ENCODE assay signal across 10 cellular contexts in genomic region chrX:2708601-2709200, GRCh38. TPM values are rescaled to one million over a fixed set of nuclear protein-coding genes. Genes with fewer than 3 reads are reported as not detected.
A peak's percentile ranks its signal among the peaks of the same experiment; 100 is the strongest.
DNase-seq lines count a peak whose midpoint lies in the region; ATAC-seq and TF ChIP-seq lines count a peak whose summit lies in the region.
"Had no signal": no experiment of that assay in that cellular context is flagged by ENCODE, and none has a peak within 500 bp of the region (broad histone marks: within the 10 kb centered on the region; RNA-seq: fewer than 3 reads in every experiment).

No MANE protein-coding gene starts in this region.

- intact Hi-C loops in PC-9 (cut with micrococcal nuclease; ENCODE audit: unreplicated experiment) = no loop called here
- intact Hi-C loops in ovary (cut with DNase I) = no loop called here
- intact Hi-C loops in psoas muscle (cut with DNase I) = no loop called here

- ATAC-seq in HG02870 (IDR thresholded peaks at IDR 0.05; ENCODE audit: unreplicated experiment) (no peak), psoas muscle (no peak)

- peaks cover 10% of the 10 kb centered on the region for H4K20me1 ChIP-seq in DOHH2 (ENCODE audit: control insufficient read depth, insufficient read depth, low read depth, low read length)
- no peaks in the 10 kb centered on the region for H4K20me1 ChIP-seq in PC-9 (ENCODE audit: insufficient read depth)

- peaks cover 17% of the 10 kb centered on the region for H3K27me3 Mint-ChIP-seq in endothelial cell (ENCODE audit: unreplicated experiment)
- H3K27me3 Mint-ChIP-seq in progenitor cell of endocrine pancreas = no peaks in the 10 kb centered on the region

- H3K4me1 ChIP-seq in DOHH2 (ENCODE audit: control insufficient read depth, low read length) (peaks cover 83% of the 10 kb centered on the region), PC-9 (replicated peaks; ENCODE audit: insufficient read depth) (peaks cover 52% of the 10 kb centered on the region), ovary (ENCODE audit: insufficient read depth) (peaks cover 32% of the 10 kb centered on the region), psoas muscle (peaks cover 55% of the 10 kb centered on the region)

- H3K27ac ChIP-seq in DOHH2 (ENCODE audit: low read depth, low read length) = peak overlapping the region; percentile 94
- peak overlapping the region; percentile 87 for H3K27ac ChIP-seq in PC-9
- no peak overlapping the region for H3K27ac ChIP-seq in ovary
- H3K27ac ChIP-seq in psoas muscle = no peak overlapping the region

- H3K9me3 Mint-ChIP-seq in endothelial cell (ENCODE audit: unreplicated experiment) = no peaks in the 10 kb centered on the region
- H3K9me3 Mint-ChIP-seq in progenitor cell of endocrine pancreas (ENCODE audit: low read depth) = no peaks in the 10 kb centered on the region

- BruUV-seq in PC-9 (replicated peaks; lab: Mats Ljungman, UMichigan) = no TSS peak

- 85 to 92% (median 88%) methylated on average over 10 of the region's 10 CpGs for WGBS in ovary, 3 donors
- WGBS in psoas muscle, 3 donors = 75 to 89% (median 83%) methylated on average over 10 of the region's 10 CpGs

- no peak overlapping the region for H2AFZ ChIP-seq in PC-9

- peak overlapping the region; percentile 87 for H3K4me2 ChIP-seq in DOHH2 (ENCODE audit: low read length)
- H3K4me2 ChIP-seq in PC-9 = peak overlapping the region; percentile 69

- no peak for TF ChIP-seq EP300 in ovary (IDR thresholded peaks at IDR 0.05)

- DNase-seq in PC-9 (no peak), endothelial cell (ENCODE audit: low spot score) (no peak), progenitor cell of endocrine pancreas (ENCODE audit: low spot score, unreplicated experiment) (no peak), ovary (no peak), psoas muscle (no peak)
- DNase-seq in stimulated activated naive CD4-positive, alpha-beta T cell (lab: John Stamatoyannopoulos, UW) = no peak
- DNase-seq: NCI-H1417 treated with DMSO at 0.1 percent for 48 hours had no signal

- TF ChIP-seq POLR2A in ovary (IDR thresholded peaks at IDR 0.05) = no peak

- H3K9me3 ChIP-seq in DOHH2 (ENCODE audit: control insufficient read depth, insufficient read depth, low read length) (no peaks in the 10 kb centered on the region), PC-9 (ENCODE audit: insufficient read depth, low read depth) (no peaks in the 10 kb centered on the region), ovary (no peaks in the 10 kb centered on the region), psoas muscle (no peaks in the 10 kb centered on the region)

- peaks cover 64% of the 10 kb centered on the region for H3K4me1 Mint-ChIP-seq in endothelial cell (ENCODE audit: unreplicated experiment)
- peaks cover 43% of the 10 kb centered on the region for H3K4me1 Mint-ChIP-seq in progenitor cell of endocrine pancreas (ENCODE audit: low read depth)

- H3K27ac Mint-ChIP-seq in endothelial cell (ENCODE audit: unreplicated experiment) = peak overlapping the region; percentile 98
- H3K27ac Mint-ChIP-seq in progenitor cell of endocrine pancreas = peak overlapping the region; percentile 42

- peaks cover 20% of the 10 kb centered on the region for H3K36me3 ChIP-seq in DOHH2 (ENCODE audit: control insufficient read depth, low read length)
- H3K36me3 ChIP-seq in PC-9 (ENCODE audit: low read depth) = no peaks in the 10 kb centered on the region
- no peaks in the 10 kb centered on the region for H3K36me3 ChIP-seq in ovary
- peaks cover 0 to 11% of the 10 kb centered on the region in 2 donors for H3K36me3 ChIP-seq in psoas muscle (ENCODE audit: insufficient read depth in 1 of 2, low read depth in 1 of 2)

- no peaks in the 10 kb centered on the region for H3K27me3 ChIP-seq in DOHH2 (ENCODE audit: control insufficient read depth, low read length)
- H3K27me3 ChIP-seq in PC-9 (ENCODE audit: insufficient read depth, low read depth) = no peaks in the 10 kb centered on the region
- H3K27me3 ChIP-seq in ovary = no peaks in the 10 kb centered on the region
- no peaks in the 10 kb centered on the region for H3K27me3 ChIP-seq in psoas muscle (ENCODE audit: insufficient read depth in 3 of 3, low read length in 2 of 3)

- POLR2A ChIA-PET in PC-9 (lab: Charles Lee; ENCODE audit: unreplicated experiment) = no interaction called here

- H3F3A ChIP-seq in DOHH2 (ENCODE audit: control insufficient read depth, insufficient read depth) = peaks cover 16% of the 10 kb centered on the region
- peaks cover 61% of the 10 kb centered on the region for H3F3A ChIP-seq in PC-9 (ENCODE audit: insufficient read depth, low read depth)

- TF ChIP-seq CTCF in DOHH2 (IDR thresholded peaks at IDR 0.05; ENCODE audit: low read depth, low read length, poor library complexity, severe bottlenecking) (no peak), PC-9 (conservative IDR thresholded peaks at IDR 0.05) (no peak), endothelial cell (IDR thresholded peaks at IDR 0.05; ENCODE audit: unreplicated experiment) (no peak), progenitor cell of endocrine pancreas (IDR thresholded peaks at IDR 0.05; ENCODE audit: unreplicated experiment) (no peak), ovary (IDR thresholded peaks at IDR 0.05) (no peak), psoas muscle (IDR thresholded peaks at IDR 0.05) (no peak)

- H3K9me2 ChIP-seq in DOHH2 (replicated peaks; ENCODE audit: control insufficient read depth, low read length) = no peaks in the 10 kb centered on the region
- H3K9me2 ChIP-seq in PC-9 (ENCODE audit: insufficient read depth) = no peaks in the 10 kb centered on the region

- H3K4me3 ChIP-seq in DOHH2 (ENCODE audit: low read length) (peak overlapping the region; percentile 67), PC-9 (no peak overlapping the region), ovary (no peak overlapping the region), psoas muscle (no peak overlapping the region)

- H3K79me2 ChIP-seq in DOHH2 (ENCODE audit: control insufficient read depth, low read length) = peaks cover 86% of the 10 kb centered on the region
- H3K79me2 ChIP-seq in PC-9 (ENCODE audit: low read depth) = peaks cover 67% of the 10 kb centered on the region

- H3K36me3 Mint-ChIP-seq in endothelial cell (ENCODE audit: low read depth, unreplicated experiment) (peaks cover 31% of the 10 kb centered on the region), progenitor cell of endocrine pancreas (ENCODE audit: insufficient read depth) (peaks cover 9% of the 10 kb centered on the region)

- CTCF ChIA-PET in PC-9 (lab: Charles Lee) = no interaction called here

- H3K4me3 Mint-ChIP-seq in endothelial cell (ENCODE audit: unreplicated experiment) = peak overlapping the region; percentile 54
- no peak overlapping the region for H3K4me3 Mint-ChIP-seq in progenitor cell of endocrine pancreas (ENCODE audit: low read depth)

RNA-seq across cellular contexts. Expression of gene CD99, which starts 17.6 kb away (rescaled TPM):
- total RNA-seq in PC-9 (2021) (159 and 203 TPM in 2 replicates), endothelial cell (ENCODE audit: unreplicated experiment) (714 TPM), progenitor cell of endocrine pancreas (328 and 362 TPM in 2 replicates), ovary (100 to 1,000 TPM; 149 to 409 (median 275) TPM), psoas muscle (100 to 1,000 TPM; 122 to 128 (median 126) TPM)
- polyA plus RNA-seq in ovary (100 to 1,000 TPM; 365 to 678 TPM), psoas muscle (100 to 1,000 TPM; 118 to 239 (median 196) TPM)

RNA-seq across cellular contexts. Expression of gene XG, which starts 43.1 kb away (rescaled TPM):
- not detected in 2 replicates for total RNA-seq in PC-9 (2021)
- 0.18 TPM for total RNA-seq in endothelial cell (ENCODE audit: unreplicated experiment)
- 1.2 and 2.4 TPM in 2 replicates for total RNA-seq in progenitor cell of endocrine pancreas
- under 1 TPM in 5 of 7 donors, not detected in 2; 0.15 to 0.48 (median 0.25) TPM for total RNA-seq in ovary
- polyA plus RNA-seq in ovary = under 1 TPM; 0.27 to 0.98 TPM
- 1 to 10 TPM in 1 of 4 donors, under 1 TPM in 3; 0.29 to 3.5 (median 0.66) TPM for total RNA-seq in psoas muscle
- under 1 TPM; 0.46 to 0.87 (median 0.52) TPM for polyA plus RNA-seq in psoas muscle
- total RNA-seq: RPMI7951 had no signal

Comparison
In these comparisons a context has a peak if more than half of its experiments do, and no peak if none do; other contexts are left out.
1. H3K27ac ChIP-seq: peak in DOHH2 (single experiment) and PC-9 (single experiment); none in ovary (0 of 2) and psoas muscle (single experiment).